ENCODE assay signal across 1 cellular context in the genomic region with DNA sequence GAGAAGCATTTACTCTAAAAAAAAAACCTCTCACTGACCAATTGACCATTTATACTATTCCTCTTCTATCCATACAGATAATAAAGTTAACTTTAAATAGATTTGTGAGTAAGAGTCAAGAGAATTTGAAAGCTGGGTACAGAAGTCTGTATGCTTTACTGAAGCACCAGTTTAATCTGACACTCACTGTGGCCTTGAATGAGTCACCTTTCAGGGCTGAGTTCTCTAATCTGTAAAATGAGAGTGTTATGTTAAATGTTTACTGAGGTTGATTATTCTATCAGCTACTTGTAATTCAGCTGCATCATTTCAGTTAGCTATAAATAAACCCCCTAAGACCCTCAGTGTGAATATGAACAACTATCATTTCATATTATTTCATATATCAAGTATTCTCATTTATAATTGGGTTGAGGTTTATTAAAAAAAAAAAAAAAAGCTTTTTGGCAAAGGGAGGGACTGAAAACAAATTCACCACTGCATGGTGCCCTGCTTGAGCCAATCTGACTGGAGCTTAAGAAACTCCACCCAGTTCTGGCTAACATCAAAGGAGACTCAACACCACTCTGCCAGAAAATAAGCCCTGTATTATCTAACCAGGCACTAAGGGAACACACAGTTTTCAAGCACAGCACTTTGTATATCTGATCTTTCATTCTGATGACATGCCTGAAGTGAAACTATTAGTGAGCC.
TF ChIP-seq lines count a peak whose summit lies in the region.

No MANE protein-coding gene starts in this region.

TF ChIP-seq in K562, 482 proteins besides CTCF, POLR2A, EP300 and RAD21 (continued from another document):
- TF ChIP-seq, protein P1, sequence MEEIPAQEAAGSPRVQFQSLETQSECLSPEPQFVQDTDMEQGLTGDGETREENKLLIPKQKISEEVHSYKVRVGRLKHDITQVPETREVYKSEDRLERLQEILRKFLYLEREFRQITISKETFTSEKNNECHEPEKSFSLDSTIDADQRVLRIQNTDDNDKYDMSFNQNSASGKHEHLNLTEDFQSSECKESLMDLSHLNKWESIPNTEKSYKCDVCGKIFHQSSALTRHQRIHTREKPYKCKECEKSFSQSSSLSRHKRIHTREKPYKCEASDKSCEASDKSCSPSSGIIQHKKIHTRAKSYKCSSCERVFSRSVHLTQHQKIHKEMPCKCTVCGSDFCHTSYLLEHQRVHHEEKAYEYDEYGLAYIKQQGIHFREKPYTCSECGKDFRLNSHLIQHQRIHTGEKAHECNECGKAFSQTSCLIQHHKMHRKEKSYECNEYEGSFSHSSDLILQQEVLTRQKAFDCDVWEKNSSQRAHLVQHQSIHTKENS (CRISPR knock-in tag; IDR thresholded peaks at IDR 0.05) = no peak
- peak; percentile 11; the same call in 1 of the 2 replicates for TF ChIP-seq FOXM1 (IDR thresholded peaks at IDR 0.05; ENCODE audit: low read depth)
- TF ChIP-seq FOXM1 (CRISPR knock-in tag; IDR thresholded peaks at IDR 0.05; ENCODE audit: low read depth) = no peak
- TF ChIP-seq, protein P2, sequence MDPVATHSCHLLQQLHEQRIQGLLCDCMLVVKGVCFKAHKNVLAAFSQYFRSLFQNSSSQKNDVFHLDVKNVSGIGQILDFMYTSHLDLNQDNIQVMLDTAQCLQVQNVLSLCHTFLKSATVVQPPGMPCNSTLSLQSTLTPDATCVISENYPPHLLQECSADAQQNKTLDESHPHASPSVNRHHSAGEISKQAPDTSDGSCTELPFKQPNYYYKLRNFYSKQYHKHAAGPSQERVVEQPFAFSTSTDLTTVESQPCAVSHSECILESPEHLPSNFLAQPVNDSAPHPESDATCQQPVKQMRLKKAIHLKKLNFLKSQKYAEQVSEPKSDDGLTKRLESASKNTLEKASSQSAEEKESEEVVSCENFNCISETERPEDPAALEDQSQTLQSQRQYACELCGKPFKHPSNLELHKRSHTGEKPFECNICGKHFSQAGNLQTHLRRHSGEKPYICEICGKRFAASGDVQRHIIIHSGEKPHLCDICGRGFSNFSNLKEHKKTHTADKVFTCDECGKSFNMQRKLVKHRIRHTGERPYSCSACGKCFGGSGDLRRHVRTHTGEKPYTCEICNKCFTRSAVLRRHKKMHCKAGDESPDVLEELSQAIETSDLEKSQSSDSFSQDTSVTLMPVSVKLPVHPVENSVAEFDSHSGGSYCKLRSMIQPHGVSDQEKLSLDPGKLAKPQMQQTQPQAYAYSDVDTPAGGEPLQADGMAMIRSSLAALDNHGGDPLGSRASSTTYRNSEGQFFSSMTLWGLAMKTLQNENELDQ (CRISPR knock-in tag; IDR thresholded peaks at IDR 0.05; ENCODE audit: borderline replicate concordance) = no peak
- no peak; the same call in 1 of the 2 replicates for TF ChIP-seq ESRRA (IDR thresholded peaks at IDR 0.05; ENCODE audit: borderline replicate concordance, low read depth)
- TF ChIP-seq ZSCAN29 (IDR thresholded peaks at IDR 0.05) = no peak
- peak; percentile 28 for TF ChIP-seq FOS (IDR thresholded peaks at IDR 0.05; ENCODE audit: extremely low read depth, insufficient read length)
- no peak for TF ChIP-seq SAP30 (IDR thresholded peaks at IDR 0.05; ENCODE audit: borderline replicate concordance, insufficient read depth, low read depth, low read length, poor library complexity, severe bottlenecking)
- no peak for TF ChIP-seq DIDO1 (tag; IDR thresholded peaks at IDR 0.05; ENCODE audit: low read depth)
- TF ChIP-seq, protein P3, sequence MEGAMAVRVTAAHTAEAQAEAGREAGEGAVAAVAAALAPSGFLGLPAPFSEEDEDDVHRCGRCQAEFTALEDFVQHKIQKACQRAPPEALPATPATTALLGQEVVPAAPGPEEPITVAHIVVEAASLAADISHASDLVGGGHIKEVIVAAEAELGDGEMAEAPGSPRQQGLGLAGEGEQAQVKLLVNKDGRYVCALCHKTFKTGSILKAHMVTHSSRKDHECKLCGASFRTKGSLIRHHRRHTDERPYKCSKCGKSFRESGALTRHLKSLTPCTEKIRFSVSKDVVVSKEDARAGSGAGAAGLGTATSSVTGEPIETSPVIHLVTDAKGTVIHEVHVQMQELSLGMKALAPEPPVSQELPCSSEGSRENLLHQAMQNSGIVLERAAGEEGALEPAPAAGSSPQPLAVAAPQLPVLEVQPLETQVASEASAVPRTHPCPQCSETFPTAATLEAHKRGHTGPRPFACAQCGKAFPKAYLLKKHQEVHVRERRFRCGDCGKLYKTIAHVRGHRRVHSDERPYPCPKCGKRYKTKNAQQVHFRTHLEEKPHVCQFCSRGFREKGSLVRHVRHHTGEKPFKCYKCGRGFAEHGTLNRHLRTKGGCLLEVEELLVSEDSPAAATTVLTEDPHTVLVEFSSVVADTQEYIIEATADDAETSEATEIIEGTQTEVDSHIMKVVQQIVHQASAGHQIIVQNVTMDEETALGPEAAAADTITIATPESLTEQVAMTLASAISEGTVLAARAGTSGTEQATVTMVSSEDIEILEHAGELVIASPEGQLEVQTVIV (CRISPR knock-in tag; IDR thresholded peaks at IDR 0.05; ENCODE audit: borderline replicate concordance) = no peak
- TF ChIP-seq, protein P4, sequence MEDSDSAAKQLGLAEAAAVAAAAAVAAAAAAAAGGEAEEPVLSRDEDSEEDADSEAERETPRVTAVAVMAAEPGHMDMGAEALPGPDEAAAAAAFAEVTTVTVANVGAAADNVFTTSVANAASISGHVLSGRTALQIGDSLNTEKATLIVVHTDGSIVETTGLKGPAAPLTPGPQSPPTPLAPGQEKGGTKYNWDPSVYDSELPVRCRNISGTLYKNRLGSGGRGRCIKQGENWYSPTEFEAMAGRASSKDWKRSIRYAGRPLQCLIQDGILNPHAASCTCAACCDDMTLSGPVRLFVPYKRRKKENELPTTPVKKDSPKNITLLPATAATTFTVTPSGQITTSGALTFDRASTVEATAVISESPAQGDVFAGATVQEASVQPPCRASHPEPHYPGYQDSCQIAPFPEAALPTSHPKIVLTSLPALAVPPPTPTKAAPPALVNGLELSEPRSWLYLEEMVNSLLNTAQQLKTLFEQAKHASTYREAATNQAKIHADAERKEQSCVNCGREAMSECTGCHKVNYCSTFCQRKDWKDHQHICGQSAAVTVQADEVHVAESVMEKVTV (CRISPR knock-in tag; IDR thresholded peaks at IDR 0.05) = no peak
- TF ChIP-seq POLR2H (tag; IDR thresholded peaks at IDR 0.05; ENCODE audit: low read depth) = peak; percentile 62
- TF ChIP-seq JUN (IDR thresholded peaks at IDR 0.05; ENCODE audit: borderline replicate concordance, low read depth, low read length) = peak; percentile 72; the same call in 1 of the 2 replicates
- TF ChIP-seq JUN (CRISPR knock-in tag; IDR thresholded peaks at IDR 0.05; ENCODE audit: borderline replicate concordance) = no peak
- TF ChIP-seq SMARCE1 (IDR thresholded peaks at IDR 0.05) = peak; percentile 73
- TF ChIP-seq CBFA2T2 (conservative IDR thresholded peaks at IDR 0.05) = no peak
- TF ChIP-seq JUND (IDR thresholded peaks at IDR 0.05; ENCODE audit: borderline replicate concordance, low read depth, low read length) = peak; percentile 92
- TF ChIP-seq JUND (tag; IDR thresholded peaks at IDR 0.05; ENCODE audit: borderline replicate concordance, low read depth, low read length) = peak; percentile 89
- peak; percentile 91 for TF ChIP-seq FOSL1 (tag; conservative IDR thresholded peaks at IDR 0.05)
- peak; percentile 59; the same call in 1 of the 2 replicates for TF ChIP-seq ARID1B (IDR thresholded peaks at IDR 0.05)
- TF ChIP-seq, protein P5, sequence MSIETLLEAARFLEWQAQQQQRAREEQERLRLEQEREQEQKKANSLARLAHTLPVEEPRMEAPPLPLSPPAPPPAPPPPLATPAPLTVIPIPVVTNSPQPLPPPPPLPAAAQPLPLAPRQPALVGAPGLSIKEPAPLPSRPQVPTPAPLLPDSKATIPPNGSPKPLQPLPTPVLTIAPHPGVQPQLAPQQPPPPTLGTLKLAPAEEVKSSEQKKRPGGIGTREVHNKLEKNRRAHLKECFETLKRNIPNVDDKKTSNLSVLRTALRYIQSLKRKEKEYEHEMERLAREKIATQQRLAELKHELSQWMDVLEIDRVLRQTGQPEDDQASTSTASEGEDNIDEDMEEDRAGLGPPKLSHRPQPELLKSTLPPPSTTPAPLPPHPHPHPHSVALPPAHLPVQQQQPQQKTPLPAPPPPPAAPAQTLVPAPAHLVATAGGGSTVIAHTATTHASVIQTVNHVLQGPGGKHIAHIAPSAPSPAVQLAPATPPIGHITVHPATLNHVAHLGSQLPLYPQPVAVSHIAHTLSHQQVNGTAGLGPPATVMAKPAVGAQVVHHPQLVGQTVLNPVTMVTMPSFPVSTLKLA (conservative IDR thresholded peaks at IDR 0.05) = 0 out of 4 replicates have a peak, but pooled peaks of 1 of the 2 experiments have one; percentile 24
- TF ChIP-seq, protein P6, sequence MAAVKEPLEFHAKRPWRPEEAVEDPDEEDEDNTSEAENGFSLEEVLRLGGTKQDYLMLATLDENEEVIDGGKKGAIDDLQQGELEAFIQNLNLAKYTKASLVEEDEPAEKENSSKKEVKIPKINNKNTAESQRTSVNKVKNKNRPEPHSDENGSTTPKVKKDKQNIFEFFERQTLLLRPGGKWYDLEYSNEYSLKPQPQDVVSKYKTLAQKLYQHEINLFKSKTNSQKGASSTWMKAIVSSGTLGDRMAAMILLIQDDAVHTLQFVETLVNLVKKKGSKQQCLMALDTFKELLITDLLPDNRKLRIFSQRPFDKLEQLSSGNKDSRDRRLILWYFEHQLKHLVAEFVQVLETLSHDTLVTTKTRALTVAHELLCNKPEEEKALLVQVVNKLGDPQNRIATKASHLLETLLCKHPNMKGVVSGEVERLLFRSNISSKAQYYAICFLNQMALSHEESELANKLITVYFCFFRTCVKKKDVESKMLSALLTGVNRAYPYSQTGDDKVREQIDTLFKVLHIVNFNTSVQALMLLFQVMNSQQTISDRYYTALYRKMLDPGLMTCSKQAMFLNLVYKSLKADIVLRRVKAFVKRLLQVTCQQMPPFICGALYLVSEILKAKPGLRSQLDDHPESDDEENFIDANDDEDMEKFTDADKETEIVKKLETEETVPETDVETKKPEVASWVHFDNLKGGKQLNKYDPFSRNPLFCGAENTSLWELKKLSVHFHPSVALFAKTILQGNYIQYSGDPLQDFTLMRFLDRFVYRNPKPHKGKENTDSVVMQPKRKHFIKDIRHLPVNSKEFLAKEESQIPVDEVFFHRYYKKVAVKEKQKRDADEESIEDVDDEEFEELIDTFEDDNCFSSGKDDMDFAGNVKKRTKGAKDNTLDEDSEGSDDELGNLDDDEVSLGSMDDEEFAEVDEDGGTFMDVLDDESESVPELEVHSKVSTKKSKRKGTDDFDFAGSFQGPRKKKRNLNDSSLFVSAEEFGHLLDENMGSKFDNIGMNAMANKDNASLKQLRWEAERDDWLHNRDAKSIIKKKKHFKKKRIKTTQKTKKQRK (IDR thresholded peaks at IDR 0.05; ENCODE audit: borderline replicate concordance, low read depth, low read length) = no peak
- TF ChIP-seq SOX6 (IDR thresholded peaks at IDR 0.05) = no peak
- no peak for TF ChIP-seq ZNF140 (CRISPR knock-in tag; IDR thresholded peaks at IDR 0.05)
- TF ChIP-seq MAFG (tag; conservative IDR thresholded peaks at IDR 0.05) = no peak
- no peak for TF ChIP-seq ZFP36 (IDR thresholded peaks at IDR 0.05; ENCODE audit: low read depth, low read length, partially characterized antibody)
- no peak for TF ChIP-seq PCBP1 (IDR thresholded peaks at IDR 0.05; ENCODE audit: low read depth, low read length, poor library complexity, severe bottlenecking)
- TF ChIP-seq, protein P7, sequence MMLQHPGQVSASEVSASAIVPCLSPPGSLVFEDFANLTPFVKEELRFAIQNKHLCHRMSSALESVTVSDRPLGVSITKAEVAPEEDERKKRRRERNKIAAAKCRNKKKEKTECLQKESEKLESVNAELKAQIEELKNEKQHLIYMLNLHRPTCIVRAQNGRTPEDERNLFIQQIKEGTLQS (IDR thresholded peaks at IDR 0.05) = peak; percentile 90
- TF ChIP-seq, protein P7 (CRISPR knock-in tag; conservative IDR thresholded peaks at IDR 0.05) = 0 out of 2 replicates have a peak, but pooled peaks have one; percentile 24
- TF ChIP-seq LEF1 (IDR thresholded peaks at IDR 0.05) = peak; percentile 66
- TF ChIP-seq, protein P8, sequence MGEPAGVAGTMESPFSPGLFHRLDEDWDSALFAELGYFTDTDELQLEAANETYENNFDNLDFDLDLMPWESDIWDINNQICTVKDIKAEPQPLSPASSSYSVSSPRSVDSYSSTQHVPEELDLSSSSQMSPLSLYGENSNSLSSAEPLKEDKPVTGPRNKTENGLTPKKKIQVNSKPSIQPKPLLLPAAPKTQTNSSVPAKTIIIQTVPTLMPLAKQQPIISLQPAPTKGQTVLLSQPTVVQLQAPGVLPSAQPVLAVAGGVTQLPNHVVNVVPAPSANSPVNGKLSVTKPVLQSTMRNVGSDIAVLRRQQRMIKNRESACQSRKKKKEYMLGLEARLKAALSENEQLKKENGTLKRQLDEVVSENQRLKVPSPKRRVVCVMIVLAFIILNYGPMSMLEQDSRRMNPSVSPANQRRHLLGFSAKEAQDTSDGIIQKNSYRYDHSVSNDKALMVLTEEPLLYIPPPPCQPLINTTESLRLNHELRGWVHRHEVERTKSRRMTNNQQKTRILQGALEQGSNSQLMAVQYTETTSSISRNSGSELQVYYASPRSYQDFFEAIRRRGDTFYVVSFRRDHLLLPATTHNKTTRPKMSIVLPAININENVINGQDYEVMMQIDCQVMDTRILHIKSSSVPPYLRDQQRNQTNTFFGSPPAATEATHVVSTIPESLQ (CRISPR knock-in tag; IDR thresholded peaks at IDR 0.05) = no peak
- TF ChIP-seq MAZ (CRISPR knock-in tag; conservative IDR thresholded peaks at IDR 0.05 in 1 of 2, IDR thresholded peaks at IDR 0.05 in 1 of 2) = no peak
- no peak for TF ChIP-seq GATAD2B (IDR thresholded peaks at IDR 0.05; ENCODE audit: borderline replicate concordance)
- TF ChIP-seq ZNF79 (CRISPR knock-in tag; IDR thresholded peaks at IDR 0.05; ENCODE audit: low read depth) = no peak
TF ChIP-seq in K562: peak in this region for 19.
